Comparison of ENCODE assay signal across 8 cellular contexts in genomic region chr22:31346255-31346732, GRCh38. TPM values are rescaled to one million over a fixed set of nuclear protein-coding genes. Genes with fewer than 3 reads are reported as not detected.
DNase-seq lines count a peak whose midpoint lies in the region; ATAC-seq and TF ChIP-seq lines count a peak whose summit lies in the region.

Gene PATZ1, minus strand, starts transcription at chr22:31346346. Its CDS starts 744 bp downstream, at chr22:31345602.

- H3K27me3 ChIP-seq in SJCRH30: no peaks in the 10 kb centered on the region
- H3K27me3 ChIP-seq in parathyroid adenoma (ENCODE audit: control insufficient read depth, insufficient read depth, low read length): no peaks in the 10 kb centered on the region
- H3K27me3 ChIP-seq in transverse colon: no peaks in the 10 kb centered on the region

- H3K36me3 ChIP-seq in SJCRH30 (peaks cover 18% of the 10 kb centered on the region), parathyroid adenoma (ENCODE audit: control insufficient read depth, insufficient read depth, low read length) (no peaks in the 10 kb centered on the region), transverse colon (no peaks in the 10 kb centered on the region)

- peaks cover 2 to 5% (median 3%) of the 10 kb centered on the region in 3 donors for H3K27me3 Mint-ChIP-seq in CD14-positive monocyte (ENCODE audit: low read depth in 3 of 3)
- H3K27me3 Mint-ChIP-seq in activated naive CD8-positive, alpha-beta T cell treated with anti-CD3 and anti-CD28 coated beads for 36 hours: no peaks in the 10 kb centered on the region

- no peak within 1 kb of the TSS for H3K9ac ChIP-seq in parathyroid adenoma

- TF ChIP-seq CTCF in CD14-positive monocyte (IDR thresholded peaks at IDR 0.05): no peak
- TF ChIP-seq CTCF in parathyroid adenoma (IDR thresholded peaks at IDR 0.05): no peak
- no peak for TF ChIP-seq CTCF in transverse colon (IDR thresholded peaks at IDR 0.05)

- peaks cover 2% of the 10 kb centered on the region for H3K79me2 ChIP-seq in parathyroid adenoma

- H3K27ac Mint-ChIP-seq in CD14-positive monocyte: peak within 1 kb of the TSS; percentile 59 to 85 (median 72)
- H3K27ac Mint-ChIP-seq in activated naive CD8-positive, alpha-beta T cell treated with anti-CD3 and anti-CD28 coated beads for 36 hours: peak within 1 kb of the TSS; percentile 95

- DNase-seq in CD14-positive monocyte (ENCODE audit: low spot score) (peak; percentile 68), KBM-7 (peak; percentile 89), SJCRH30 (peak; percentile 83 to 87), Right ventricle myocardium superior (peak; percentile 78), transverse colon (peak; percentile 78)
- DNase-seq in activated naive CD8-positive, alpha-beta T cell treated with anti-CD3 and anti-CD28 coated beads for 36 hours: peak; percentile 77

- H3K27ac ChIP-seq in SJCRH30 (peak within 1 kb of the TSS; percentile 86), parathyroid adenoma (peak within 1 kb of the TSS; percentile 89), transverse colon (peak within 1 kb of the TSS; percentile 87 to 95 (median 91))

- H2AFZ ChIP-seq in parathyroid adenoma: peak within 1 kb of the TSS; percentile 83

- H3K9me3 ChIP-seq in SJCRH30 (replicated peaks) (no peaks in the 10 kb centered on the region), parathyroid adenoma (ENCODE audit: control insufficient read depth, low read length) (no peaks in the 10 kb centered on the region), transverse colon (no peaks in the 10 kb centered on the region)

- H3K9me3 Mint-ChIP-seq in CD14-positive monocyte: no peaks in the 10 kb centered on the region
- no peaks in the 10 kb centered on the region for H3K9me3 Mint-ChIP-seq in activated naive CD8-positive, alpha-beta T cell treated with anti-CD3 and anti-CD28 coated beads for 36 hours

- peak within 1 kb of the TSS; percentile 73 for H3K4me3 ChIP-seq in SJCRH30
- H3K4me3 ChIP-seq in parathyroid adenoma (ENCODE audit: low read depth, low read length): peak within 1 kb of the TSS; percentile 74
- peak within 1 kb of the TSS; percentile 44 to 91 (median 65) for H3K4me3 ChIP-seq in transverse colon

- intact Hi-C loops in CD14-positive monocyte (cut with micrococcal nuclease) (loop anchor here (2.0 to 10.0 kb wide), 4 partner anchors 51 to 289 kb away; partner anchors contain the start of gene DRG1 (in 2 of the 2)), Right ventricle myocardium superior (cut with DNase I) (loop anchor here (5.0 kb wide), 2 partner anchors 51 to 151 kb away; partner anchors contain the start of genes DRG1 and SFI1), transverse colon (cut with DNase I; ENCODE audit: low total_unique reads) (loop anchor here (2.0 kb wide), 1 partner anchor 55 kb away; no protein-coding TSS in a partner anchor)

- H3K4me3 Mint-ChIP-seq in CD14-positive monocyte: peak within 1 kb of the TSS; percentile 84 to 90
- H3K4me3 Mint-ChIP-seq in activated naive CD8-positive, alpha-beta T cell treated with anti-CD3 and anti-CD28 coated beads for 36 hours: peak within 1 kb of the TSS; percentile 96

- whole genome bisulfite sequencing in transverse colon (ENCODE audit: low coverage in 1 of 2), 2 donors: 0% methylated on average over 29 of the region's 41 CpGs; no CpG with 5 or more reads in 1 of the 2 donors

- H3K4me1 ChIP-seq in SJCRH30 (peaks cover 7% of the 10 kb centered on the region; the same call in 1 of the 2 replicates), parathyroid adenoma (peaks cover 25% of the 10 kb centered on the region), transverse colon (peaks cover 27 to 47% (median 42%) of the 10 kb centered on the region in 4 donors)

- TF ChIP-seq POLR2A in transverse colon (IDR thresholded peaks at IDR 0.05): no peak

- H3K36me3 Mint-ChIP-seq in CD14-positive monocyte: peaks cover 19 to 25% of the 10 kb centered on the region in 2 donors
- H3K36me3 Mint-ChIP-seq in activated naive CD8-positive, alpha-beta T cell treated with anti-CD3 and anti-CD28 coated beads for 36 hours: peaks cover 44% of the 10 kb centered on the region

- no peak for TF ChIP-seq EP300 in transverse colon (IDR thresholded peaks at IDR 0.05; ENCODE audit: low read depth)

- peak within 1 kb of the TSS; percentile 91 for H3K4me2 ChIP-seq in parathyroid adenoma (ENCODE audit: low read length)

- ATAC-seq in GM19438 (IDR thresholded peaks at IDR 0.05; ENCODE audit: low read depth, unreplicated experiment): peak; percentile 22
- peak; percentile 24 for ATAC-seq in Right ventricle myocardium superior (ENCODE audit: poor library complexity)

- in situ Hi-C loops in KBM-7 (cut with MboI; ENCODE audit: low pct_unique_long_range_greater_than_20kb, low sequenced_read_pairs): no loop called here
- in situ Hi-C loops in transverse colon (cut with MboI; ENCODE audit: low pct_ligation_motif_present in 1 of 4, low pct_unique_long_range_greater_than_20kb in 1 of 4, low sequenced_read_pairs in 3 of 4): loop anchor here in 1 of 4 donors (25.0 kb wide), 1 partner anchor 91 kb away; no protein-coding TSS in a partner anchor

- H3K4me1 Mint-ChIP-seq in CD14-positive monocyte: peaks cover 54% of the 10 kb centered on the region
- peaks cover 30% of the 10 kb centered on the region for H3K4me1 Mint-ChIP-seq in activated naive CD8-positive, alpha-beta T cell treated with anti-CD3 and anti-CD28 coated beads for 36 hours

RNA-seq across cellular contexts. Expression of gene PATZ1, which starts in this region (rescaled TPM):
- 1 to 10 TPM; 1.8 to 2.0 TPM for polyA plus RNA-seq in CD14-positive monocyte
- 22.6 and 24.1 TPM in 2 replicates for total RNA-seq in SJCRH30 (2014; rRNA removed; shearing (Covaris generic))
- total RNA-seq in activated naive CD8-positive, alpha-beta T cell treated with anti-CD3 and anti-CD28 coated beads for 36 hours: 10 to 100 TPM; 35.3 to 36.3 TPM
- total RNA-seq in Right ventricle myocardium superior (9.9 TPM), transverse colon (10 to 100 TPM in 2 of 4 donors, 1 to 10 TPM in 2; 3.6 to 12.2 (median 8.7) TPM)

Comparison
In these comparisons a context has a peak if more than half of its experiments do, and no peak if none do; other contexts are left out.
1. Peak in every context shown above with its lines: DNase-seq, ATAC-seq, H3K4me3 ChIP-seq and H3K27ac ChIP-seq.